Comparison of ENCODE assay signal across 18 cellular contexts in genomic region chr4:7355795-7356194, GRCh38.
"Had no signal": no experiment of that assay in that cellular context is flagged by ENCODE, and none has a peak within 500 bp of the region (broad histone marks: within the 10 kb centered on the region; RNA-seq: fewer than 3 reads in every experiment).

No MANE protein-coding gene starts in this region.

- H3K36me3 ChIP-seq: heart left ventricle, pancreas, right lobe of liver, thoracic aorta, transverse colon had no signal

- H3K4me3 ChIP-seq: heart left ventricle, pancreas, right lobe of liver, thoracic aorta, transverse colon had no signal

- H3K27ac ChIP-seq: heart left ventricle, pancreas, right lobe of liver, thoracic aorta, transverse colon had no signal

- DNase-seq: effector memory CD4-positive, alpha-beta T cell; hippocampal formation; mammary epithelial cell; naive thymus-derived CD4-positive, alpha-beta T cell; nucleus accumbens; right lobe of liver; stimulated activated CD4-positive, alpha-beta T cell treated with anti-CD3 and anti-CD28 coated beads, Interleukin-4, amount 100 ng/mL, for 1 hour; stimulated activated CD8-positive, alpha-beta memory T cell treated with anti-CD3 and anti-CD28 coated beads, Interleukin-4, amount 100 ng/mL, for 48 hours; transverse colon had no signal

- ATAC-seq: esophagus mucosa; heart left ventricle; left lobe of liver; naive thymus-derived CD4-positive, alpha-beta T cell; pancreas; right lobe of liver; stimulated activated effector memory CD8-positive, alpha-beta T cell treated with anti-CD3 and anti-CD28 coated beads, Interleukin-12 subunit alpha, Interleukin-12 subunit beta, amount 100 ng/mL, for 72 hours had no signal

- FAIRE-seq: endometrium, frontal cortex, islet of Langerhans, pancreas had no signal

- H3K4me1 ChIP-seq: pancreas, right lobe of liver, transverse colon had no signal

- H3K9me3 ChIP-seq: heart left ventricle, pancreas, right lobe of liver, thoracic aorta, transverse colon had no signal

- H3K27me3 ChIP-seq: heart left ventricle, right lobe of liver, transverse colon had no signal
